In genomic region chr4:158209825-158210807, GRCh38 we compare ENCODE assay signal across 8 cellular contexts. TPM values are rescaled to one million over a fixed set of nuclear protein-coding genes. Genes with fewer than 3 reads are reported as not detected.
DNase-seq lines count a peak whose midpoint lies in the region; TF ChIP-seq lines count a peak whose summit lies in the region.

TMEM144 (plus strand) TSS chr4:158210486; CDS start chr4:158212668, 2,182 bp downstream.

- H3K27me3 ChIP-seq in H7 (ENCODE audit: control insufficient read depth, insufficient read depth, low read length), result no peaks in the 10 kb centered on the region
- H3K27me3 ChIP-seq in duodenal mucosa (ENCODE audit: control insufficient read depth in 1 of 2, insufficient read depth in 2 of 2, low read length in 2 of 2), result no peaks in the 10 kb centered on the region
- H3K27me3 ChIP-seq in liver (ENCODE audit: control insufficient read depth in 4 of 4, insufficient read depth in 4 of 4, low read length in 3 of 4), result no peaks in the 10 kb centered on the region

- peak within 1 kb of the TSS; percentile 31 for H3K4me3 ChIP-seq in H7 (ENCODE audit: insufficient read depth, low read depth, low read length)
- peak within 1 kb of the TSS; percentile 74 to 76 for H3K4me3 ChIP-seq in duodenal mucosa (ENCODE audit: low read depth in 1 of 2, low read length in 2 of 2)
- H3K4me3 ChIP-seq in liver (ENCODE audit: low read depth in 1 of 3, low read length in 3 of 3), result peak within 1 kb of the TSS; percentile 53 to 75 (median 57)

- H3K9me3 ChIP-seq in duodenal mucosa (ENCODE audit: control insufficient read depth in 1 of 2, low read length in 2 of 2), result no peaks in the 10 kb centered on the region
- no peaks in the 10 kb centered on the region for H3K9me3 ChIP-seq in liver (ENCODE audit: control insufficient read depth in 4 of 4, low read length in 3 of 4)

- 13% methylated on average over 34 of the region's 34 CpGs for WGBS in liver

- H3K36me3 ChIP-seq in H7 (replicated peaks; ENCODE audit: control insufficient read depth, insufficient read depth, low read length), result no peaks in the 10 kb centered on the region
- peaks cover 0 to 8% of the 10 kb centered on the region in 2 donors for H3K36me3 ChIP-seq in duodenal mucosa (ENCODE audit: control insufficient read depth in 1 of 2, insufficient read depth in 2 of 2, low read length in 2 of 2)
- no peaks in the 10 kb centered on the region for H3K36me3 ChIP-seq in liver (ENCODE audit: control insufficient read depth in 4 of 4, insufficient read depth in 3 of 4, low read depth in 1 of 4, low read length in 3 of 4)

- TF ChIP-seq RAD21 in liver (IDR thresholded peaks at IDR 0.05), result no peak

- DNase-seq in GM04504 (ENCODE audit: low read depth) (peak; percentile 62), H7 (peak; percentile 63), M059J (ENCODE audit: low read depth) (peak; percentile 92), NCI-H1436 treated with DMSO at 0.1 percent for 48 hours (lab: John Stamatoyannopoulos, UW) (no peak)
- DNase-seq in activated CD4-positive, alpha-beta T cell treated with anti-CD3 and anti-CD28 coated beads for 48 hours, result peak; percentile 74
- peak; percentile 32 to 65 for DNase-seq in stimulated activated CD4-positive, alpha-beta T cell treated with anti-CD3 and anti-CD28 coated beads, Interleukin-2, amount 100 ng/mL, for 24 hours

- H3K9ac ChIP-seq in duodenal mucosa (ENCODE audit: low read depth in 1 of 2, low read length in 2 of 2) (peak within 1 kb of the TSS; percentile 55 to 60), liver (ENCODE audit: low read depth in 1 of 2, low read length in 2 of 2) (peak within 1 kb of the TSS; percentile 63 to 85)

- H3K27ac ChIP-seq in duodenal mucosa (ENCODE audit: low read depth, low read length) (peak within 1 kb of the TSS; percentile 77), liver (ENCODE audit: low read depth in 1 of 2, low read length in 2 of 2) (peak within 1 kb of the TSS; percentile 81 to 88)

- H3K4me1 ChIP-seq in duodenal mucosa (ENCODE audit: control insufficient read depth in 1 of 2, insufficient read depth in 2 of 2, low read length in 2 of 2), result peaks cover 15 to 21% of the 10 kb centered on the region in 2 donors
- H3K4me1 ChIP-seq in liver (ENCODE audit: control insufficient read depth in 4 of 4, insufficient read depth in 4 of 4, low read length in 3 of 4), result peaks cover 0 to 8% (median 6%) of the 10 kb centered on the region in 4 donors

- TF ChIP-seq CTCF in liver (IDR thresholded peaks at IDR 0.05; ENCODE audit: low read depth, low read length, missing input control), result no peak

TF ChIP-seq in liver, 16 proteins besides CTCF, POLR2A, EP300 and RAD21:
- TF ChIP-seq GABPA (IDR thresholded peaks at IDR 0.05 in 1 of 2, conservative IDR thresholded peaks at IDR 0.05 in 1 of 2) (no peak), TAF1 (conservative IDR thresholded peaks at IDR 0.05) (no peak), FOXA2 (IDR thresholded peaks at IDR 0.05) (no peak), YY1 (IDR thresholded peaks at IDR 0.05) (peak; percentile 26), EGR1 (IDR thresholded peaks at IDR 0.05; ENCODE audit: low read depth in 2 of 2) (peak in 1 of 2 donors; percentile 45), RXRA (IDR thresholded peaks at IDR 0.05) (peak in 1 of 2 donors; percentile 62), HNF4A (conservative IDR thresholded peaks at IDR 0.05) (no peak), REST (IDR thresholded peaks at IDR 0.05) (peak; percentile 19), JUND (IDR thresholded peaks at IDR 0.05) (peak; percentile 68 to 87), MAX (IDR thresholded peaks at IDR 0.05) (no peak), ZBTB33 (IDR thresholded peaks at IDR 0.05) (no peak), SP1 (IDR thresholded peaks at IDR 0.05) (peak; percentile 44), NR2F2 (IDR thresholded peaks at IDR 0.05) (no peak), HNF4G (IDR thresholded peaks at IDR 0.05) (no peak), FOXA1 (IDR thresholded peaks at IDR 0.05) (no peak), ATF3 (IDR thresholded peaks at IDR 0.05) (no peak)

RNA-seq across cellular contexts. Expression of gene TMEM144, which starts in this region (rescaled TPM):
- total RNA-seq in H7 (2014; rRNA removed; shearing (Covaris generic)), result 5.2 and 7.1 TPM in 2 replicates
- 3.3 TPM in 2 replicates for total RNA-seq in M059J (2014; rRNA removed; shearing (Covaris generic))
- 1 to 10 TPM; 2.6 to 2.8 TPM for total RNA-seq in liver
- under 1 TPM; 0.56 to 0.58 TPM for polyA plus RNA-seq in liver
